In genomic region chr1:47608296-47608875, GRCh38 we compare ENCODE assay signal across 29 cellular contexts.
DNase-seq lines count a peak whose midpoint lies in the region; ATAC-seq and TF ChIP-seq lines count a peak whose summit lies in the region.
"Had no signal": no experiment of that assay in that cellular context is flagged by ENCODE, and none has a peak within 500 bp of the region (broad histone marks: within the 10 kb centered on the region; RNA-seq: fewer than 3 reads in every experiment).

No MANE protein-coding gene starts in this region.

- DNase-seq in activated CD8-positive, alpha-beta memory T cell treated with anti-CD3 and anti-CD28 coated beads, Interleukin-2, amount 10 ng/mL, durations not matched to agents 7 days and 5 days = peak; percentile 8
- DNase-seq in esophagus muscularis mucosa (ENCODE audit: extremely low spot score) (peak; percentile 55), osteocyte (ENCODE audit: extremely low spot score, unreplicated experiment) (peak; percentile 54), NCI-H446 treated with DMSO at 0.1 percent for 48 hours (lab: John Stamatoyannopoulos, UW) (no peak)
- no peak for DNase-seq in activated CD4-positive, alpha-beta T cell treated with anti-CD3 and anti-CD28 coated beads, Interleukin-2, amount 50 U/mL, for 4 hours
- DNase-seq: AML-193; C1 segment of cervical spinal cord; Caco-2; CD4-positive, alpha-beta memory T cell; DMS 273 treated with DMSO at 0.1 percent for 48 hours; DMS79; EL; GDM1; GOT3; NCI-H1092; NCI-H1417 treated with DMSO at 0.1 percent for 48 hours; NCI-H1694 treated with DMSO at 0.1 percent for 48 hours; NCI-H2081; NCI-H2227 treated with DMSO at 0.1 percent for 48 hours; NCI-H510A; NCI-H69; SHP77 had no signal

- H3K4me3 ChIP-seq in BLaER1 = peak overlapping the region; percentile 25; the same call in 1 of the 2 replicates
- no peak overlapping the region for H3K4me3 ChIP-seq in esophagus muscularis mucosa
- H3K4me3 ChIP-seq: A549, HAP-1 had no signal

- TF ChIP-seq CTCF in esophagus muscularis mucosa (IDR thresholded peaks at IDR 0.05) = no peak
- TF ChIP-seq CTCF in osteocyte (IDR thresholded peaks at IDR 0.05) = no peak

- H3K4me1 ChIP-seq in BLaER1 (peaks cover 29% of the 10 kb centered on the region), esophagus muscularis mucosa (no peaks in the 10 kb centered on the region)
- H3K4me1 ChIP-seq: A549, Caco-2, HAP-1 had no signal

- TF ChIP-seq EP300 in esophagus muscularis mucosa (IDR thresholded peaks at IDR 0.05) = no peak

- H3K27me3 ChIP-seq in BLaER1 (no peaks in the 10 kb centered on the region), esophagus muscularis mucosa (peaks cover 0 to 17% (median 0%) of the 10 kb centered on the region in 4 donors)

- 93% methylated on average over 7 of the region's 7 CpGs for WGBS in esophagus muscularis mucosa

- no peak for ATAC-seq in activated CD8-positive, alpha-beta memory T cell treated with anti-CD3 and anti-CD28 coated beads, Interleukin-2, amount 10 ng/mL, durations not matched to agents 7 days and 5 days
- ATAC-seq in HG03378 (IDR thresholded peaks at IDR 0.05; ENCODE audit: unreplicated experiment) = no peak
- ATAC-seq: A549, Panc1 had no signal

- H3K4me3 Mint-ChIP-seq in activated CD8-positive, alpha-beta memory T cell treated with anti-CD3 and anti-CD28 coated beads, Interleukin-2, amount 10 ng/mL, durations not matched to agents 7 days and 5 days = no peak overlapping the region
- no peak overlapping the region for H3K4me3 Mint-ChIP-seq in osteocyte (ENCODE audit: unreplicated experiment)
- H3K4me3 Mint-ChIP-seq: CD4-positive, alpha-beta memory T cell had no signal

- no peaks in the 10 kb centered on the region for H3K9me3 Mint-ChIP-seq in activated CD8-positive, alpha-beta memory T cell treated with anti-CD3 and anti-CD28 coated beads, Interleukin-2, amount 10 ng/mL, durations not matched to agents 7 days and 5 days (ENCODE audit: low read depth)
- H3K9me3 Mint-ChIP-seq in osteocyte (ENCODE audit: unreplicated experiment) = no peaks in the 10 kb centered on the region

- no peaks in the 10 kb centered on the region for H3K4me1 Mint-ChIP-seq in activated CD8-positive, alpha-beta memory T cell treated with anti-CD3 and anti-CD28 coated beads, Interleukin-2, amount 10 ng/mL, durations not matched to agents 7 days and 5 days
- H3K4me1 Mint-ChIP-seq in osteocyte (ENCODE audit: unreplicated experiment) = no peaks in the 10 kb centered on the region
- H3K4me1 Mint-ChIP-seq: CD4-positive, alpha-beta memory T cell had no signal

- H3K27ac ChIP-seq in BLaER1 (no peak overlapping the region), esophagus muscularis mucosa (replicated peaks in 1 of 4) (no peak overlapping the region)
- H3K27ac ChIP-seq: A549, HL-60, RWPE1 had no signal

- intact Hi-C loops in esophagus muscularis mucosa (cut with DNase I) = no loop called here

- no peak overlapping the region for H3K27ac Mint-ChIP-seq in activated CD8-positive, alpha-beta memory T cell treated with anti-CD3 and anti-CD28 coated beads, Interleukin-2, amount 10 ng/mL, durations not matched to agents 7 days and 5 days
- H3K27ac Mint-ChIP-seq in osteocyte (ENCODE audit: unreplicated experiment) = no peak overlapping the region
- H3K27ac Mint-ChIP-seq: CD4-positive, alpha-beta memory T cell had no signal

- peaks cover 25% of the 10 kb centered on the region for H3K27me3 Mint-ChIP-seq in activated CD8-positive, alpha-beta memory T cell treated with anti-CD3 and anti-CD28 coated beads, Interleukin-2, amount 10 ng/mL, durations not matched to agents 7 days and 5 days
- peaks cover 29% of the 10 kb centered on the region for H3K27me3 Mint-ChIP-seq in osteocyte (ENCODE audit: unreplicated experiment)

- H3K9me3 ChIP-seq in BLaER1 = peaks cover 32% of the 10 kb centered on the region
- peaks cover 0 to 21% (median 9%) of the 10 kb centered on the region in 4 donors for H3K9me3 ChIP-seq in esophagus muscularis mucosa
- H3K9me3 ChIP-seq: HAP-1 had no signal

- H3K4me2 ChIP-seq in BLaER1 = no peak overlapping the region
- H3K4me2 ChIP-seq: A549 had no signal

- H3K36me3 Mint-ChIP-seq in activated CD8-positive, alpha-beta memory T cell treated with anti-CD3 and anti-CD28 coated beads, Interleukin-2, amount 10 ng/mL, durations not matched to agents 7 days and 5 days = no peaks in the 10 kb centered on the region
- H3K36me3 Mint-ChIP-seq in osteocyte (ENCODE audit: unreplicated experiment) = no peaks in the 10 kb centered on the region
- H3K36me3 Mint-ChIP-seq: CD4-positive, alpha-beta memory T cell had no signal

- no peak overlapping the region for H3K9ac ChIP-seq in BLaER1

- no peak for TF ChIP-seq POLR2A in esophagus muscularis mucosa (IDR thresholded peaks at IDR 0.05; ENCODE audit: low read depth)

- H3K36me3 ChIP-seq in BLaER1 (peaks cover 10% of the 10 kb centered on the region; the same call in 1 of the 2 replicates), esophagus muscularis mucosa (no peaks in the 10 kb centered on the region)
- H3K36me3 ChIP-seq: HAP-1 had no signal

- H4K20me1 ChIP-seq in BLaER1 = no peaks in the 10 kb centered on the region

- CTCF ChIA-PET in activated CD8-positive, alpha-beta memory T cell treated with anti-CD3 and anti-CD28 coated beads, Interleukin-2, amount 10 ng/mL, durations not matched to agents 7 days and 5 days (lab: Charles Lee) = no interaction called here

Comparison
In these comparisons a context has a peak if more than half of its experiments do, and no peak if none do; other contexts are left out.
1. DNase-seq: peak in activated CD8-positive, alpha-beta memory T cell treated with anti-CD3 and anti-CD28 coated beads, Interleukin-2, amount 10 ng/mL, durations not matched to agents 7 days and 5 days (single experiment), esophagus muscularis mucosa (single experiment) and osteocyte (single experiment); none in activated CD4-positive, alpha-beta T cell treated with anti-CD3 and anti-CD28 coated beads, Interleukin-2, amount 50 U/mL, for 4 hours (0 of 2) and NCI-H446 treated with DMSO at 0.1 percent for 48 hours (single experiment).